16 cellular contexts compared by ENCODE assay signal in genomic region chr1:195053478-195053877, GRCh38.
A peak's percentile ranks its signal among the peaks of the same experiment; 100 is the strongest.
DNase-seq lines count a peak whose midpoint lies in the region; TF ChIP-seq lines count a peak whose summit lies in the region.
"Had no signal": no experiment of that assay in that cellular context is flagged by ENCODE, and none has a peak within 500 bp of the region (broad histone marks: within the 10 kb centered on the region; RNA-seq: fewer than 3 reads in every experiment).

No MANE protein-coding gene starts in this region.

- H3K9ac ChIP-seq in GM23248 (no peak overlapping the region), OCI-LY3 (ENCODE audit: low read length) (no peak overlapping the region), endocrine pancreas (ENCODE audit: control insufficient read depth, insufficient read depth, low read length) (no peak overlapping the region)

- H3K27me3 ChIP-seq in GM23248 (replicated peaks; ENCODE audit: insufficient read depth): no peaks in the 10 kb centered on the region
- H3K27me3 ChIP-seq in OCI-LY3 (ENCODE audit: low read depth, low read length): no peaks in the 10 kb centered on the region
- no peaks in the 10 kb centered on the region for H3K27me3 ChIP-seq in endocrine pancreas (ENCODE audit: control insufficient read depth, insufficient read depth, low read length)
- H3K27me3 ChIP-seq in thyroid gland: no peaks in the 10 kb centered on the region
- no peaks in the 10 kb centered on the region for H3K27me3 ChIP-seq in effector memory CD4-positive, alpha-beta T cell (replicated peaks; ENCODE audit: control insufficient read depth, insufficient read depth, low read length, poor library complexity, severe bottlenecking)

- H3K9me3 ChIP-seq in GM23248 (ENCODE audit: low read depth): no peaks in the 10 kb centered on the region
- H3K9me3 ChIP-seq in OCI-LY3 (ENCODE audit: insufficient read depth, low read length): no peaks in the 10 kb centered on the region
- no peaks in the 10 kb centered on the region for H3K9me3 ChIP-seq in endocrine pancreas (ENCODE audit: control insufficient read depth, low read length)
- no peaks in the 10 kb centered on the region for H3K9me3 ChIP-seq in thyroid gland
- H3K9me3 ChIP-seq in effector memory CD4-positive, alpha-beta T cell (ENCODE audit: control insufficient read depth, low read length): no peaks in the 10 kb centered on the region

- TF ChIP-seq CTCF in OCI-LY3 (IDR thresholded peaks at IDR 0.05; ENCODE audit: low read depth, low read length) (no peak), mesothelial cell of epicardium (IDR thresholded peaks at IDR 0.05; ENCODE audit: unreplicated experiment) (no peak), thyroid gland (IDR thresholded peaks at IDR 0.05) (no peak)

- H3F3A ChIP-seq in GM23248 (ENCODE audit: insufficient read depth): no peaks in the 10 kb centered on the region

- H3K4me3 ChIP-seq in GM23248 (peak overlapping the region; percentile 51), OCI-LY3 (ENCODE audit: low read length) (0 out of 2 replicates have a peak overlapping the region, but pooled peaks have one; percentile 13), endocrine pancreas (ENCODE audit: control insufficient read depth, insufficient read depth, low read length) (peak overlapping the region; percentile 4), thyroid gland (replicated peaks in 1 of 3) (no peak overlapping the region)
- no peak overlapping the region for H3K4me3 ChIP-seq in effector memory CD4-positive, alpha-beta T cell (ENCODE audit: insufficient read depth, low read depth, low read length, poor library complexity, severe bottlenecking)

- H3K9me2 ChIP-seq in GM23248 (ENCODE audit: insufficient read depth): no peaks in the 10 kb centered on the region

- H3K79me2 ChIP-seq in GM23248 (ENCODE audit: insufficient read depth) (no peaks in the 10 kb centered on the region), OCI-LY3 (ENCODE audit: low read length) (no peaks in the 10 kb centered on the region)

- no peaks in the 10 kb centered on the region for H3K27me3 Mint-ChIP-seq in mesothelial cell of epicardium (ENCODE audit: low read depth)
- H3K27me3 Mint-ChIP-seq: progenitor cell of endocrine pancreas had no signal

- H3K4me1 ChIP-seq in GM23248 (ENCODE audit: insufficient read depth) (no peaks in the 10 kb centered on the region), OCI-LY3 (ENCODE audit: low read length) (peaks cover 2% of the 10 kb centered on the region; the same call in 1 of the 2 replicates), endocrine pancreas (ENCODE audit: control insufficient read depth, insufficient read depth, low read length) (no peaks in the 10 kb centered on the region), thyroid gland (no peaks in the 10 kb centered on the region)
- H3K4me1 ChIP-seq in effector memory CD4-positive, alpha-beta T cell (ENCODE audit: control insufficient read depth, insufficient read depth, low read length, poor library complexity, severe bottlenecking): no peaks in the 10 kb centered on the region

- H3K4me1 Mint-ChIP-seq in mesothelial cell of epicardium: no peaks in the 10 kb centered on the region

- no peaks in the 10 kb centered on the region for H3K36me3 Mint-ChIP-seq in mesothelial cell of epicardium

- peaks cover 7% of the 10 kb centered on the region for H3K9me3 Mint-ChIP-seq in mesothelial cell of epicardium

- 7 to 9% methylated on average over 2 of the region's 2 CpGs for WGBS in GM23248 (ENCODE audit: low coverage in 1 of 2, low lambda C conversion rate in 2 of 2, missing lambda C conversion rate in 2 of 2), 2 experiments
- 69 to 82% methylated on average over 2 of the region's 2 CpGs for WGBS in thyroid gland, 2 donors

- H2AFZ ChIP-seq in GM23248 (peak overlapping the region; percentile 72), OCI-LY3 (ENCODE audit: low read depth, low read length) (no peak overlapping the region)

- H3K36me3 ChIP-seq in GM23248 (ENCODE audit: low read depth) (no peaks in the 10 kb centered on the region), OCI-LY3 (replicated peaks; ENCODE audit: low read depth, low read length) (no peaks in the 10 kb centered on the region), endocrine pancreas (ENCODE audit: control insufficient read depth, insufficient read depth, low read length) (no peaks in the 10 kb centered on the region), thyroid gland (no peaks in the 10 kb centered on the region)
- H3K36me3 ChIP-seq in effector memory CD4-positive, alpha-beta T cell (ENCODE audit: control insufficient read depth, insufficient read depth, low read length): no peaks in the 10 kb centered on the region

- DNase-seq in DMS53 (lab: John Stamatoyannopoulos, UW): peak; percentile 4
- DNase-seq in DMS53 treated with DMSO at 0.1 percent for 48 hours (lab: John Stamatoyannopoulos, UW; ENCODE audit: unreplicated experiment): no peak
- peak; percentile 11 for DNase-seq in GM23248
- no peak for DNase-seq in mesothelial cell of epicardium (ENCODE audit: low spot score in 2 of 2, unreplicated experiment in 2 of 2)
- no peak for DNase-seq in thyroid gland
- no peak for DNase-seq in effector memory CD4-positive, alpha-beta T cell
- DNase-seq: anterior cingulate cortex; DMS79; effector CD8-positive, alpha-beta T cell; NCI-H2227 treated with DMSO at 0.1 percent for 48 hours; Right ventricle myocardium superior; trophoblast cell had no signal

- in situ Hi-C loops in GM23248 (cut with MboI): no loop called here

- H4K20me1 ChIP-seq in GM23248 (ENCODE audit: insufficient read depth): no peaks in the 10 kb centered on the region
- no peaks in the 10 kb centered on the region for H4K20me1 ChIP-seq in OCI-LY3 (ENCODE audit: insufficient read depth, low read length)

- H3K4me3 Mint-ChIP-seq in mesothelial cell of epicardium: no peak overlapping the region

- intact Hi-C loops in thyroid gland (cut with DNase I): no loop called here

- H3K27ac ChIP-seq in GM23248 (no peak overlapping the region), OCI-LY3 (ENCODE audit: low read length) (no peak overlapping the region), thyroid gland (no peak overlapping the region)
- no peak overlapping the region for H3K27ac ChIP-seq in effector memory CD4-positive, alpha-beta T cell (ENCODE audit: insufficient read depth, low read length, poor library complexity, severe bottlenecking)
- H3K27ac ChIP-seq: 22Rv1 had no signal

- H3K4me2 ChIP-seq in GM23248 (ENCODE audit: unreplicated experiment): peak overlapping the region; percentile 57
- H3K4me2 ChIP-seq in OCI-LY3 (ENCODE audit: low read length): peak overlapping the region; percentile 53

- no peak for TF ChIP-seq POLR2A in thyroid gland (IDR thresholded peaks at IDR 0.05)

- H3K27ac Mint-ChIP-seq in mesothelial cell of epicardium: no peak overlapping the region
- H3K27ac Mint-ChIP-seq: progenitor cell of endocrine pancreas had no signal

Comparison
In these comparisons a context has a peak if more than half of its experiments do, and no peak if none do; other contexts are left out.
1. DNase-seq: peak in DMS53 (single experiment) and GM23248 (single experiment); none in DMS53 treated with DMSO at 0.1 percent for 48 hours (single experiment), mesothelial cell of epicardium (0 of 2), thyroid gland (0 of 2) and effector memory CD4-positive, alpha-beta T cell (0 of 3).
2. H3K4me3 ChIP-seq: peak in GM23248 (single experiment), OCI-LY3 (single experiment) and endocrine pancreas (single experiment); none in thyroid gland (0 of 3) and effector memory CD4-positive, alpha-beta T cell (single experiment).